8 cellular contexts compared by ENCODE assay signal in genomic region chr1:182392045-182393028, GRCh38. TPM values are rescaled to one million over a fixed set of nuclear protein-coding genes. Genes with fewer than 3 reads are reported as not detected.
DNase-seq lines count a peak whose midpoint lies in the region; TF ChIP-seq lines count a peak whose summit lies in the region.

No MANE protein-coding gene starts in this region.

- 18 to 70% methylated on average over 8 to 36 of the region's 47 CpGs for WGBS in transverse colon (ENCODE audit: low coverage in 1 of 2), 2 donors

- no peak for TF ChIP-seq CTCF in HFF-Myc (IDR thresholded peaks at IDR 0.05; ENCODE audit: low read depth, low read length, missing control alignments)
- no peak for TF ChIP-seq CTCF in transverse colon (IDR thresholded peaks at IDR 0.05)

- DNase-seq in ELR (ENCODE audit: low read depth) (peak; percentile 36), HFF-Myc (ENCODE audit: extremely low read depth, low read depth) (no peak), NCI-H1436 (lab: John Stamatoyannopoulos, UW) (peak; percentile 86), erythroblast (lab: John Stamatoyannopoulos, UW) (peak; percentile 65 to 80), myocyte (ENCODE audit: low read depth) (peak; percentile 65), transverse colon (peak; percentile 49), SK-N-DZ (ENCODE audit: low spot score) (no peak)
- peak; percentile 30 for DNase-seq in activated CD4-positive, alpha-beta memory T cell treated with anti-CD3 and anti-CD28 coated beads for 36 hours

- intact Hi-C loops in activated CD4-positive, alpha-beta memory T cell treated with anti-CD3 and anti-CD28 coated beads for 36 hours (cut with micrococcal nuclease) = no loop called here
- intact Hi-C loops in transverse colon (cut with DNase I; ENCODE audit: low total_unique reads) = no loop called here

- H3K4me1 ChIP-seq in transverse colon = peaks cover 4 to 42% (median 24%) of the 10 kb centered on the region in 4 donors

- H3K27ac ChIP-seq in transverse colon = peak overlapping the region; percentile 97 to 100 (median 98)

- peaks cover 7% of the 10 kb centered on the region for H3K27me3 Mint-ChIP-seq in activated CD4-positive, alpha-beta memory T cell treated with anti-CD3 and anti-CD28 coated beads for 36 hours

- H3K4me3 ChIP-seq in HFF-Myc (replicated peaks; ENCODE audit: low read depth, low read length) (peak overlapping the region; percentile 96), transverse colon (peak overlapping the region; percentile 84 to 98 (median 86))

- H3K36me3 ChIP-seq in transverse colon = peaks cover 0 to 19% (median 8%) of the 10 kb centered on the region in 4 donors

- in situ Hi-C loops in transverse colon (cut with MboI; ENCODE audit: low pct_ligation_motif_present in 1 of 4, low pct_unique_long_range_greater_than_20kb in 1 of 4, low sequenced_read_pairs in 3 of 4) = loop anchor here in 1 of 4 donors (10.0 kb wide), 1 partner anchor 248 kb away; no protein-coding TSS in a partner anchor

- CTCF ChIA-PET in activated CD4-positive, alpha-beta memory T cell treated with anti-CD3 and anti-CD28 coated beads for 36 hours (lab: Charles Lee) = interaction anchor here (0.8 to 11.0 kb wide), 5 partner anchors 249 to 311 kb away, joined by 3 to 375 read pairs (median 5); no protein-coding TSS in a partner anchor

- H3K9me3 Mint-ChIP-seq in activated CD4-positive, alpha-beta memory T cell treated with anti-CD3 and anti-CD28 coated beads for 36 hours = no peaks in the 10 kb centered on the region

- H3K4me1 Mint-ChIP-seq in activated CD4-positive, alpha-beta memory T cell treated with anti-CD3 and anti-CD28 coated beads for 36 hours (ENCODE audit: low read depth) = peaks cover 24% of the 10 kb centered on the region

- H3K9me3 ChIP-seq in transverse colon = no peaks in the 10 kb centered on the region

- TF ChIP-seq POLR2A in erythroblast (IDR thresholded peaks at IDR 0.05; ENCODE audit: low read length) (no peak), transverse colon (IDR thresholded peaks at IDR 0.05) (no peak)

- peaks cover 21% of the 10 kb centered on the region for H3K36me3 Mint-ChIP-seq in activated CD4-positive, alpha-beta memory T cell treated with anti-CD3 and anti-CD28 coated beads for 36 hours

- no peaks in the 10 kb centered on the region for H3K27me3 ChIP-seq in transverse colon

- TF ChIP-seq EP300 in transverse colon (IDR thresholded peaks at IDR 0.05; ENCODE audit: low read depth) = no peak

- peak overlapping the region; percentile 68 for H3K4me3 Mint-ChIP-seq in activated CD4-positive, alpha-beta memory T cell treated with anti-CD3 and anti-CD28 coated beads for 36 hours

- H3K27ac Mint-ChIP-seq in activated CD4-positive, alpha-beta memory T cell treated with anti-CD3 and anti-CD28 coated beads for 36 hours = peak overlapping the region; percentile 42

- POLR2A ChIA-PET in activated CD4-positive, alpha-beta memory T cell treated with anti-CD3 and anti-CD28 coated beads for 36 hours (lab: Charles Lee) = no interaction called here

RNA-seq across cellular contexts. Expression of gene GLUL, which starts 0.7 kb away (rescaled TPM):
- total RNA-seq in activated CD4-positive, alpha-beta memory T cell treated with anti-CD3 and anti-CD28 coated beads for 36 hours = 10 to 100 TPM; 61.3 to 63.9 TPM
- 147 and 151 TPM in 2 replicates for total RNA-seq in myocyte
- 74.7 TPM for polyA plus RNA-seq in myocyte (2012)
- 1,000 to 10,000 TPM in 2 of 4 donors, 100 to 1,000 TPM in 2; 312 to 1,104 (median 985) TPM for total RNA-seq in transverse colon
- 221 and 222 TPM in 2 replicates for polyA plus RNA-seq in SK-N-DZ (2014; cell fraction: cytosol; rRNA removed)
- 176 and 193 TPM in 2 replicates for polyA plus RNA-seq in SK-N-DZ (2014; cell fraction: nucleus; rRNA removed)

RNA-seq across cellular contexts. Expression of gene TEDDM1, which starts 8.1 kb away (rescaled TPM):
- not detected for total RNA-seq in activated CD4-positive, alpha-beta memory T cell treated with anti-CD3 and anti-CD28 coated beads for 36 hours
- total RNA-seq in myocyte (not detected in 2 replicates), transverse colon (not detected)
- not detected for polyA plus RNA-seq in myocyte (2012)
- polyA plus RNA-seq in SK-N-DZ (2014; cell fraction: cytosol; rRNA removed) = not detected in 2 replicates
- not detected in 2 replicates for polyA plus RNA-seq in SK-N-DZ (2014; cell fraction: nucleus; rRNA removed)

RNA-seq across cellular contexts. Expression of gene RGSL1, which starts 57.6 kb away (rescaled TPM):
- not detected for total RNA-seq in activated CD4-positive, alpha-beta memory T cell treated with anti-CD3 and anti-CD28 coated beads for 36 hours
- total RNA-seq in myocyte (not detected in 2 replicates), transverse colon (not detected)
- not detected for polyA plus RNA-seq in myocyte (2012)
- not detected in 2 replicates for polyA plus RNA-seq in SK-N-DZ (2014; cell fraction: cytosol; rRNA removed)
- polyA plus RNA-seq in SK-N-DZ (2014; cell fraction: nucleus; rRNA removed) = not detected in 2 replicates

Comparison
In these comparisons a context has a peak if more than half of its experiments do, and no peak if none do; other contexts are left out.
1. DNase-seq: peak in ELR (single experiment), NCI-H1436 (single experiment), activated CD4-positive, alpha-beta memory T cell treated with anti-CD3 and anti-CD28 coated beads for 36 hours (single experiment), erythroblast (2 of 2), myocyte (single experiment) and transverse colon (single experiment); none in HFF-Myc (single experiment) and SK-N-DZ (single experiment).